ENCODE assay signal across 1 cellular context in the genomic region with DNA sequence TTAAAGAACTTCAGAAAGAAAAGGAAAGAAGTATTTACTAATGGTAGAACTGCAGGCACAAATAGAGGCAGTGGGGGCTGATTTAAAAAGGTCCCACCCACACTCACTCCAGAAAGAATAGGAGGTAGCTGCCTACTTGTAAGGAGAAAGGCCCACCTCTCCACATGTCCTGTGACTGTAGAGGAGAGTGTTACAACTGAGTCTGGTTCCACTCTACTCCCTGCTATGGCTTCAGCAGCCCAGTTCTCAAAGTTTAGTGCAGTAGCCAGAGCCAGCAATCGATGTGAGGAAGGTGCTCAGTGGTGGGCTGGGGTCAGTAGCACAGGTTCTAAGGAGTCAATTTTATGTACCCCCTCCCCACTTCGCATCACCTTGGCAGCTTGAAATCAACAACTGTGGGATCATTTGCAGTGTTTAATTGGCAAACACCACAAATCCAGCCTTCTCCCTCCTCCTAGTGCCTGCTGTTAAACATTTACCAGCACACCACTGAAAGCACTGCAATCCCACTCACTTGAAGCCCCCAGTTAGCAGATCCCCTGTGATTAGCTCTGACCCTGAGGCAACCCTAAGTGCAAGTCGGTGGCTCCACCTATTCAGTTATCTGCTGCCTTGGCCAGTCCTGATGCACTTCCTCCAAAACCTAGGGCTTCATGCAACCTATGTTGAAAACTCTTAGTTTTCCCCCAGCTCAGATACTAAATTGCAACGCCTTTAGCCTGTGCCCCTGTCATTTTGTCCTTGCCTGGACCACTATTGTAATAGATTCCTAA.
TF ChIP-seq lines count a peak whose summit lies in the region.

No MANE protein-coding gene starts in this region.

TF ChIP-seq in HepG2, 621 proteins besides CTCF, POLR2A, EP300 and RAD21 (continued from another document):
- TF ChIP-seq, protein P1, sequence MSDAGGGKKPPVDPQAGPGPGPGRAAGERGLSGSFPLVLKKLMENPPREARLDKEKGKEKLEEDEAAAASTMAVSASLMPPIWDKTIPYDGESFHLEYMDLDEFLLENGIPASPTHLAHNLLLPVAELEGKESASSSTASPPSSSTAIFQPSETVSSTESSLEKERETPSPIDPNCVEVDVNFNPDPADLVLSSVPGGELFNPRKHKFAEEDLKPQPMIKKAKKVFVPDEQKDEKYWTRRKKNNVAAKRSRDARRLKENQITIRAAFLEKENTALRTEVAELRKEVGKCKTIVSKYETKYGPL (CRISPR knock-in tag; IDR thresholded peaks at IDR 0.05) = no peak
- TF ChIP-seq TARDBP (CRISPR knock-in tag; IDR thresholded peaks at IDR 0.05) (0 out of 2 replicates have a peak, but pooled peaks have one; percentile 35), JUND (CRISPR knock-in tag; IDR thresholded peaks at IDR 0.05) (no peak)
